In the genomic region with DNA sequence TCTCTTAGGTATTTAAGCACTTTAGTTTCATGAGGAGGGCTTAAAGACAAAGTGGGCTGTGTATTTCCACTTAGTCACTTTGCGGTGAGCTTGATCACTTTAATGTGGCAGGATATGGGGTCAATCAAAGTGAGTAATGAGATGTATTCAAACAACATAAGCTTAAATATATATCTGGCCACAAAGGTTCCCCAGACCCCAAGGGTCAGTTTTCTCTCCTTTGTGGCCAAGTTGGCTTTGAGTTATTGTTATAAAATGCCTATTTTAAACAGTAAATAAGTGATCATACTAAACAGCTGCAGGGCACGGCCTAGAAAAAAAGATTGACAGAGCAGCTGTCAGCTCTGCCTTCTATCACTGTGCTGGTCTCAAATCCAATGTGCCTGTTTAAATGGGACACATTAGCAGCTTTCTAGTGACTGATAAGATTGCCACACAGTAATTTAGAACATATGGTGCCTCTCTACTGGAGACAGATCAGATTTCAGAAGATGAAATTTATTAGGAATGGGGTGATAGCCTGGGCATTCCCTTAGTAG, we compare ENCODE assay signal across 1 cellular context.
TF ChIP-seq lines count a peak whose summit lies in the region.

No MANE protein-coding gene starts in this region.

TF ChIP-seq in HEK293, 187 proteins besides CTCF, POLR2A, EP300 and RAD21 (continued from another document and continues in another):
- TF ChIP-seq, protein P1, sequence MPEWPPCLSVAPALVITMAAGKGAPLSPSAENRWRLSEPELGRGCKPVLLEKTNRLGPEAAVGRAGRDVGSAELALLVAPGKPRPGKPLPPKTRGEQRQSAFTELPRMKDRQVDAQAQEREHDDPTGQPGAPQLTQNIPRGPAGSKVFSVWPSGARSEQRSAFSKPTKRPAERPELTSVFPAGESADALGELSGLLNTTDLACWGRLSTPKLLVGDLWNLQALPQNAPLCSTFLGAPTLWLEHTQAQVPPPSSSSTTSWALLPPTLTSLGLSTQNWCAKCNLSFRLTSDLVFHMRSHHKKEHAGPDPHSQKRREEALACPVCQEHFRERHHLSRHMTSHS (tag by site-specific recombination; IDR thresholded peaks at IDR 0.05) = peak; percentile 97
- TF ChIP-seq ZBTB17 (tag by site-specific recombination; IDR thresholded peaks at IDR 0.05) (peak; percentile 61), RBAK (tag by site-specific recombination; IDR thresholded peaks at IDR 0.05) (no peak), TCF7L2 (IDR thresholded peaks at IDR 0.05; ENCODE audit: borderline replicate concordance, low read depth, low read length) (peak; percentile 78; the same call in 1 of the 2 replicates), ZNF19 (tag by site-specific recombination; IDR thresholded peaks at IDR 0.05; ENCODE audit: low read depth) (no peak), ZNF146 (tag by site-specific recombination; IDR thresholded peaks at IDR 0.05) (no peak), KLF1 (tag by site-specific recombination; IDR thresholded peaks at IDR 0.05) (no peak), HOXA7 (CRISPR knock-in tag; IDR thresholded peaks at IDR 0.05; ENCODE audit: borderline replicate concordance) (no peak), SP3 (tag by site-specific recombination; IDR thresholded peaks at IDR 0.05) (no peak), GLI4 (tag by site-specific recombination; IDR thresholded peaks at IDR 0.05) (no peak), ZNF596 (tag by site-specific recombination; IDR thresholded peaks at IDR 0.05) (no peak), FEZF1 (tag by site-specific recombination; IDR thresholded peaks at IDR 0.05) (peak; percentile 98), ZSCAN30 (tag by site-specific recombination; IDR thresholded peaks at IDR 0.05) (peak; percentile 59), GLI2 (tag by site-specific recombination; IDR thresholded peaks at IDR 0.05; ENCODE audit: borderline replicate concordance, low read depth) (no peak; the same call in 1 of the 2 replicates), ZNF664 (tag by site-specific recombination; IDR thresholded peaks at IDR 0.05) (no peak), KLF10 (tag by site-specific recombination; IDR thresholded peaks at IDR 0.05) (peak; percentile 62; the same call in 1 of the 2 replicates), ZNF670 (tag by site-specific recombination; IDR thresholded peaks at IDR 0.05; ENCODE audit: low read depth) (no peak), ZNF155 (tag by site-specific recombination; IDR thresholded peaks at IDR 0.05) (no peak), KLF9 (tag by site-specific recombination; IDR thresholded peaks at IDR 0.05; ENCODE audit: low read depth) (no peak), GLIS1 (tag by site-specific recombination; IDR thresholded peaks at IDR 0.05) (peak; percentile 60), ZNF366 (tag by site-specific recombination; conservative IDR thresholded peaks at IDR 0.05) (peak; percentile 70), ZFP37 (tag by site-specific recombination; IDR thresholded peaks at IDR 0.05) (no peak), ZBTB20 (tag by site-specific recombination; IDR thresholded peaks at IDR 0.05) (0 out of 2 replicates have a peak, but pooled peaks have one; percentile 8), MEIS1 (CRISPR knock-in tag; IDR thresholded peaks at IDR 0.05; ENCODE audit: borderline replicate concordance) (no peak), BCL11A (tag by site-specific recombination; IDR thresholded peaks at IDR 0.05; ENCODE audit: low read depth) (peak; percentile 72; the same call in 1 of the 2 replicates), ZNF175 (tag by site-specific recombination; IDR thresholded peaks at IDR 0.05) (no peak), HOXC10 (CRISPR knock-in tag; IDR thresholded peaks at IDR 0.05) (no peak), SP2 (tag by site-specific recombination; IDR thresholded peaks at IDR 0.05) (peak; percentile 6; the same call in 1 of the 2 replicates), SCRT1 (tag by site-specific recombination; IDR thresholded peaks at IDR 0.05; ENCODE audit: borderline replicate concordance) (no peak), TRIM28 (IDR thresholded peaks at IDR 0.05; ENCODE audit: borderline replicate concordance, low read length) (peak; percentile 59; the same call in 1 of the 2 replicates), ZSCAN23 (tag by site-specific recombination; IDR thresholded peaks at IDR 0.05) (peak; percentile 46; the same call in 1 of the 2 replicates), ZNF629 (tag by site-specific recombination; IDR thresholded peaks at IDR 0.05) (peak; percentile 57; the same call in 1 of the 2 replicates), ZSCAN16 (tag by site-specific recombination; IDR thresholded peaks at IDR 0.05) (no peak), KLF7 (tag by site-specific recombination; IDR thresholded peaks at IDR 0.05; ENCODE audit: borderline replicate concordance) (no peak; the same call in 1 of the 2 replicates)
- TF ChIP-seq, protein P2, sequence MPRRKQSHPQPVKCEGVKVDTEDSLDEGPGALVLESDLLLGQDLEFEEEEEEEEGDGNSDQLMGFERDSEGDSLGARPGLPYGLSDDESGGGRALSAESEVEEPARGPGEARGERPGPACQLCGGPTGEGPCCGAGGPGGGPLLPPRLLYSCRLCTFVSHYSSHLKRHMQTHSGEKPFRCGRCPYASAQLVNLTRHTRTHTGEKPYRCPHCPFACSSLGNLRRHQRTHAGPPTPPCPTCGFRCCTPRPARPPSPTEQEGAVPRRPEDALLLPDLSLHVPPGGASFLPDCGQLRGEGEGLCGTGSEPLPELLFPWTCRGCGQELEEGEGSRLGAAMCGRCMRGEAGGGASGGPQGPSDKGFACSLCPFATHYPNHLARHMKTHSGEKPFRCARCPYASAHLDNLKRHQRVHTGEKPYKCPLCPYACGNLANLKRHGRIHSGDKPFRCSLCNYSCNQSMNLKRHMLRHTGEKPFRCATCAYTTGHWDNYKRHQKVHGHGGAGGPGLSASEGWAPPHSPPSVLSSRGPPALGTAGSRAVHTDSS (tag by site-specific recombination; IDR thresholded peaks at IDR 0.05) = peak; percentile 32; the same call in 1 of the 2 replicates
- TF ChIP-seq, protein P3, sequence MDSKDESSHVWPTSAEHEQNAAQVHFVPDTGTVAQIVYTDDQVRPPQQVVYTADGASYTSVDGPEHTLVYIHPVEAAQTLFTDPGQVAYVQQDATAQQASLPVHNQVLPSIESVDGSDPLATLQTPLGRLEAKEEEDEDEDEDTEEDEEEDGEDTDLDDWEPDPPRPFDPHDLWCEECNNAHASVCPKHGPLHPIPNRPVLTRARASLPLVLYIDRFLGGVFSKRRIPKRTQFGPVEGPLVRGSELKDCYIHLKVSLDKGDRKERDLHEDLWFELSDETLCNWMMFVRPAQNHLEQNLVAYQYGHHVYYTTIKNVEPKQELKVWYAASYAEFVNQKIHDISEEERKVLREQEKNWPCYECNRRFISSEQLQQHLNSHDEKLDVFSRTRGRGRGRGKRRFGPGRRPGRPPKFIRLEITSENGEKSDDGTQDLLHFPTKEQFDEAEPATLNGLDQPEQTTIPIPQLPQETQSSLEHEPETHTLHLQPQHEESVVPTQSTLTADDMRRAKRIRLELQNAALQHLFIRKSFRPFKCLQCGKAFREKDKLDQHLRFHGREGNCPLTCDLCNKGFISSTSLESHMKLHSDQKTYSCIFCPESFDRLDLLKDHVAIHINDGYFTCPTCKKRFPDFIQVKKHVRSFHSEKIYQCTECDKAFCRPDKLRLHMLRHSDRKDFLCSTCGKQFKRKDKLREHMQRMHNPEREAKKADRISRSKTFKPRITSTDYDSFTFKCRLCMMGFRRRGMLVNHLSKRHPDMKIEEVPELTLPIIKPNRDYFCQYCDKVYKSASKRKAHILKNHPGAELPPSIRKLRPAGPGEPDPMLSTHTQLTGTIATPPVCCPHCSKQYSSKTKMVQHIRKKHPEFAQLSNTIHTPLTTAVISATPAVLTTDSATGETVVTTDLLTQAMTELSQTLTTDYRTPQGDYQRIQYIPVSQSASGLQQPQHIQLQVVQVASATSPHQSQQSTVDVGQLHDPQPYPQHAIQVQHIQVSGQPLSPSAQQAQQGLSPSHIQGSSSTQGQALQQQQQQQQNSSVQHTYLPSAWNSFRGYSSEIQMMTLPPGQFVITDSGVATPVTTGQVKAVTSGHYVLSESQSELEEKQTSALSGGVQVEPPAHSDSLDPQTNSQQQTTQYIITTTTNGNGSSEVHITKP (tag by site-specific recombination; IDR thresholded peaks at IDR 0.05) = peak; percentile 34; the same call in 1 of the 2 replicates
- TF ChIP-seq, protein P4, sequence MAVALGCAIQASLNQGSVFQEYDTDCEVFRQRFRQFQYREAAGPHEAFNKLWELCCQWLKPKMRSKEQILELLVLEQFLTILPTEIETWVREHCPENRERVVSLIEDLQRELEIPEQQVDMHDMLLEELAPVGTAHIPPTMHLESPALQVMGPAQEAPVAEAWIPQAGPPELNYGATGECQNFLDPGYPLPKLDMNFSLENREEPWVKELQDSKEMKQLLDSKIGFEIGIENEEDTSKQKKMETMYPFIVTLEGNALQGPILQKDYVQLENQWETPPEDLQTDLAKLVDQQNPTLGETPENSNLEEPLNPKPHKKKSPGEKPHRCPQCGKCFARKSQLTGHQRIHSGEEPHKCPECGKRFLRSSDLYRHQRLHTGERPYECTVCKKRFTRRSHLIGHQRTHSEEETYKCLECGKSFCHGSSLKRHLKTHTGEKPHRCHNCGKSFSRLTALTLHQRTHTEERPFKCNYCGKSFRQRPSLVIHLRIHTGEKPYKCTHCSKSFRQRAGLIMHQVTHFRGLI (tag by site-specific recombination; IDR thresholded peaks at IDR 0.05) = no peak
- TF ChIP-seq, protein P5, sequence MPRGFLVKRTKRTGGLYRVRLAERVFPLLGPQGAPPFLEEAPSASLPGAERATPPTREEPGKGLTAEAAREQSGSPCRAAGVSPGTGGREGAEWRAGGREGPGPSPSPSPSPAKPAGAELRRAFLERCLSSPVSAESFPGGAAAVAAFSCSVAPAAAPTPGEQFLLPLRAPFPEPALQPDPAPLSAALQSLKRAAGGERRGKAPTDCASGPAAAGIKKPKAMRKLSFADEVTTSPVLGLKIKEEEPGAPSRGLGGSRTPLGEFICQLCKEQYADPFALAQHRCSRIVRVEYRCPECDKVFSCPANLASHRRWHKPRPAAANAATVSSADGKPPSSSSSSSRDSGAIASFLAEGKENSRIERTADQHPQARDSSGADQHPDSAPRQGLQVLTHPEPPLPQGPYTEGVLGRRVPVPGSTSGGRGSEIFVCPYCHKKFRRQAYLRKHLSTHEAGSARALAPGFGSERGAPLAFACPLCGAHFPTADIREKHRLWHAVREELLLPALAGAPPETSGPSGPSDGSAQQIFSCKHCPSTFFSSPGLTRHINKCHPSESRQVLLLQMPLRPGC (tag by site-specific recombination; IDR thresholded peaks at IDR 0.05) = peak; percentile 80; the same call in 1 of the 2 replicates
- TF ChIP-seq, protein P6, sequence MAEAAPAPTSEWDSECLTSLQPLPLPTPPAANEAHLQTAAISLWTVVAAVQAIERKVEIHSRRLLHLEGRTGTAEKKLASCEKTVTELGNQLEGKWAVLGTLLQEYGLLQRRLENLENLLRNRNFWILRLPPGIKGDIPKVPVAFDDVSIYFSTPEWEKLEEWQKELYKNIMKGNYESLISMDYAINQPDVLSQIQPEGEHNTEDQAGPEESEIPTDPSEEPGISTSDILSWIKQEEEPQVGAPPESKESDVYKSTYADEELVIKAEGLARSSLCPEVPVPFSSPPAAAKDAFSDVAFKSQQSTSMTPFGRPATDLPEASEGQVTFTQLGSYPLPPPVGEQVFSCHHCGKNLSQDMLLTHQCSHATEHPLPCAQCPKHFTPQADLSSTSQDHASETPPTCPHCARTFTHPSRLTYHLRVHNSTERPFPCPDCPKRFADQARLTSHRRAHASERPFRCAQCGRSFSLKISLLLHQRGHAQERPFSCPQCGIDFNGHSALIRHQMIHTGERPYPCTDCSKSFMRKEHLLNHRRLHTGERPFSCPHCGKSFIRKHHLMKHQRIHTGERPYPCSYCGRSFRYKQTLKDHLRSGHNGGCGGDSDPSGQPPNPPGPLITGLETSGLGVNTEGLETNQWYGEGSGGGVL (tag by site-specific recombination; IDR thresholded peaks at IDR 0.05) = no peak
- TF ChIP-seq, protein P7, sequence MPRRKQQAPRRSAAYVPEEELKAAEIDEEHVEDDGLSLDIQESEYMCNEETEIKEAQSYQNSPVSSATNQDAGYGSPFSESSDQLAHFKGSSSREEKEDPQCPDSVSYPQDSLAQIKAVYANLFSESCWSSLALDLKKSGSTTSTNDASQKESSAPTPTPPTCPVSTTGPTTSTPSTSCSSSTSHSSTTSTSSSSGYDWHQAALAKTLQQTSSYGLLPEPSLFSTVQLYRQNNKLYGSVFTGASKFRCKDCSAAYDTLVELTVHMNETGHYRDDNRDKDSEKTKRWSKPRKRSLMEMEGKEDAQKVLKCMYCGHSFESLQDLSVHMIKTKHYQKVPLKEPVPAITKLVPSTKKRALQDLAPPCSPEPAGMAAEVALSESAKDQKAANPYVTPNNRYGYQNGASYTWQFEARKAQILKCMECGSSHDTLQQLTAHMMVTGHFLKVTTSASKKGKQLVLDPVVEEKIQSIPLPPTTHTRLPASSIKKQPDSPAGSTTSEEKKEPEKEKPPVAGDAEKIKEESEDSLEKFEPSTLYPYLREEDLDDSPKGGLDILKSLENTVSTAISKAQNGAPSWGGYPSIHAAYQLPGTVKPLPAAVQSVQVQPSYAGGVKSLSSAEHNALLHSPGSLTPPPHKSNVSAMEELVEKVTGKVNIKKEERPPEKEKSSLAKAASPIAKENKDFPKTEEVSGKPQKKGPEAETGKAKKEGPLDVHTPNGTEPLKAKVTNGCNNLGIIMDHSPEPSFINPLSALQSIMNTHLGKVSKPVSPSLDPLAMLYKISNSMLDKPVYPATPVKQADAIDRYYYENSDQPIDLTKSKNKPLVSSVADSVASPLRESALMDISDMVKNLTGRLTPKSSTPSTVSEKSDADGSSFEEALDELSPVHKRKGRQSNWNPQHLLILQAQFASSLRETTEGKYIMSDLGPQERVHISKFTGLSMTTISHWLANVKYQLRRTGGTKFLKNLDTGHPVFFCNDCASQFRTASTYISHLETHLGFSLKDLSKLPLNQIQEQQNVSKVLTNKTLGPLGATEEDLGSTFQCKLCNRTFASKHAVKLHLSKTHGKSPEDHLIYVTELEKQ (tag by site-specific recombination; IDR thresholded peaks at IDR 0.05; ENCODE audit: borderline replicate concordance) = peak; percentile 66; the same call in 1 of the 2 replicates
- TF ChIP-seq, protein P8, sequence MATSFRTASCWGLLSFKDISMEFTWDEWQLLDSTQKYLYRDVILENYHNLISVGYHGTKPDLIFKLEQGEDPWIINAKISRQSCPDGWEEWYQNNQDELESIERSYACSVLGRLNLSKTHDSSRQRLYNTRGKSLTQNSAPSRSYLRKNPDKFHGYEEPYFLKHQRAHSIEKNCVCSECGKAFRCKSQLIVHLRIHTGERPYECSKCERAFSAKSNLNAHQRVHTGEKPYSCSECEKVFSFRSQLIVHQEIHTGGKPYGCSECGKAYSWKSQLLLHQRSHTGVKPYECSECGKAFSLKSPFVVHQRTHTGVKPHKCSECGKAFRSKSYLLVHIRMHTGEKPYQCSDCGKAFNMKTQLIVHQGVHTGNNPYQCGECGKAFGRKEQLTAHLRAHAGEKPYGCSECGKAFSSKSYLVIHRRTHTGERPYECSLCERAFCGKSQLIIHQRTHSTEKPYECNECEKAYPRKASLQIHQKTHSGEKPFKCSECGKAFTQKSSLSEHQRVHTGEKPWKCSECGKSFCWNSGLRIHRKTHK (tag by site-specific recombination; IDR thresholded peaks at IDR 0.05) = no peak
- TF ChIP-seq, protein P9, sequence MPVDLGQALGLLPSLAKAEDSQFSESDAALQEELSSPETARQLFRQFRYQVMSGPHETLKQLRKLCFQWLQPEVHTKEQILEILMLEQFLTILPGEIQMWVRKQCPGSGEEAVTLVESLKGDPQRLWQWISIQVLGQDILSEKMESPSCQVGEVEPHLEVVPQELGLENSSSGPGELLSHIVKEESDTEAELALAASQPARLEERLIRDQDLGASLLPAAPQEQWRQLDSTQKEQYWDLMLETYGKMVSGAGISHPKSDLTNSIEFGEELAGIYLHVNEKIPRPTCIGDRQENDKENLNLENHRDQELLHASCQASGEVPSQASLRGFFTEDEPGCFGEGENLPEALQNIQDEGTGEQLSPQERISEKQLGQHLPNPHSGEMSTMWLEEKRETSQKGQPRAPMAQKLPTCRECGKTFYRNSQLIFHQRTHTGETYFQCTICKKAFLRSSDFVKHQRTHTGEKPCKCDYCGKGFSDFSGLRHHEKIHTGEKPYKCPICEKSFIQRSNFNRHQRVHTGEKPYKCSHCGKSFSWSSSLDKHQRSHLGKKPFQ (tag by site-specific recombination; IDR thresholded peaks at IDR 0.05) = 0 out of 2 replicates have a peak, but pooled peaks have one; percentile 10
